9 cellular contexts compared by ENCODE assay signal in genomic region chr5:172144291-172144815, GRCh38. TPM values are rescaled to one million over a fixed set of nuclear protein-coding genes. Genes with fewer than 3 reads are reported as not detected.
A peak's percentile ranks its signal among the peaks of the same experiment; 100 is the strongest.
DNase-seq lines count a peak whose midpoint lies in the region; ATAC-seq and TF ChIP-seq lines count a peak whose summit lies in the region.
"Had no signal": no experiment of that assay in that cellular context is flagged by ENCODE, and none has a peak within 500 bp of the region (broad histone marks: within the 10 kb centered on the region; RNA-seq: fewer than 3 reads in every experiment).

No MANE protein-coding gene starts in this region.

- H3K9me3 ChIP-seq in ovary, result no peaks in the 10 kb centered on the region

- TF ChIP-seq CTCF in activated B cell treated with CpG ODN at 0.5 μM for 24 hours (IDR thresholded peaks at IDR 0.05) (no peak), ovary (IDR thresholded peaks at IDR 0.05) (no peak), coronary artery (IDR thresholded peaks at IDR 0.05) (no peak)

- TF ChIP-seq EP300 in ovary (IDR thresholded peaks at IDR 0.05), result no peak

- H3K36me3 ChIP-seq in ovary, result no peaks in the 10 kb centered on the region

- no peaks in the 10 kb centered on the region for H3K4me1 ChIP-seq in ovary (ENCODE audit: insufficient read depth)

- H3K27me3 ChIP-seq in ovary, result no peaks in the 10 kb centered on the region

- TF ChIP-seq POLR2A in ovary (IDR thresholded peaks at IDR 0.05), result no peak

- DNase-seq in CD1c-positive myeloid dendritic cell (ENCODE audit: extremely low spot score), result peak; percentile 26
- no peak for DNase-seq in activated B cell treated with CpG ODN at 0.5 μM for 24 hours
- DNase-seq in left kidney (ENCODE audit: low read depth, low spot score), result peak; percentile 39
- DNase-seq in NOMO-1 treated with dmso at 0.1 percent for 144 hours (lab: John Stamatoyannopoulos, UW; ENCODE audit: unreplicated experiment), result no peak
- DNase-seq in ovary, result no peak
- DNase-seq in activated CD4-positive, alpha-beta T cell treated with anti-CD3 and anti-CD28 coated beads for 48 hours, result no peak
- DNase-seq in coronary artery (ENCODE audit: low spot score), result no peak

- H3K4me1 Mint-ChIP-seq in activated B cell treated with CpG ODN at 0.5 μM for 24 hours, result peaks cover 73% of the 10 kb centered on the region

- H3K27ac Mint-ChIP-seq in activated B cell treated with CpG ODN at 0.5 μM for 24 hours, result peak overlapping the region; percentile 85

- no peaks in the 10 kb centered on the region for H3K9me3 Mint-ChIP-seq in activated B cell treated with CpG ODN at 0.5 μM for 24 hours

- H3K27ac ChIP-seq in ovary (no peak overlapping the region), coronary artery (peak overlapping the region in 1 of 2 donors; percentile 31)

- peaks cover 62% of the 10 kb centered on the region for H3K36me3 Mint-ChIP-seq in activated B cell treated with CpG ODN at 0.5 μM for 24 hours (ENCODE audit: low read depth)

- WGBS in ovary, 3 donors, result 44 to 64% (median 59%) methylated on average over 10 of the region's 10 CpGs

- ATAC-seq in GM21619 (IDR thresholded peaks at IDR 0.05; ENCODE audit: unreplicated experiment), result peak; percentile 74
- peak; percentile 92 for ATAC-seq in activated B cell treated with CpG ODN at 0.5 μM for 24 hours (ENCODE audit: low read depth)

- H3K4me3 Mint-ChIP-seq in activated B cell treated with CpG ODN at 0.5 μM for 24 hours, result peak overlapping the region; percentile 7

- POLR2A ChIA-PET in activated B cell treated with CpG ODN at 0.5 μM for 24 hours (lab: Charles Lee), result interaction anchor here (0.5 to 1.6 kb wide), 8 partner anchors 8 to 44 kb away, joined by 3 to 10 read pairs (median 5); partner anchors contain the start of gene STK10

- H3K4me3 ChIP-seq in ovary, result no peak overlapping the region
- no peak overlapping the region for H3K4me3 ChIP-seq in coronary artery

- intact Hi-C loops in activated B cell treated with CpG ODN at 0.5 μM for 24 hours (cut with micrococcal nuclease) (loop anchor here (1.0 to 2.0 kb wide), 4 partner anchors 9 to 44 kb away; partner anchors contain the start of gene STK10), ovary (cut with DNase I) (no loop called here)

- no peaks in the 10 kb centered on the region for H3K27me3 Mint-ChIP-seq in activated B cell treated with CpG ODN at 0.5 μM for 24 hours

- CTCF ChIA-PET in activated B cell treated with CpG ODN at 0.5 μM for 24 hours (lab: Charles Lee), result interaction anchor here (1.3 kb wide), 1 partner anchor 44 kb away, joined by 3 read pairs; the partner anchor contains the start of gene STK10

RNA-seq across cellular contexts. Expression of gene STK10, which starts 43.7 kb away (rescaled TPM):
- 233 and 276 TPM in 2 replicates for total RNA-seq in activated B cell treated with CpG ODN at 0.5 μM for 24 hours
- 10 to 100 TPM in 4 of 7 donors, 1 to 10 TPM in 3; 7.6 to 15.5 (median 10.0) TPM for total RNA-seq in ovary
- polyA plus RNA-seq in ovary, result 1 to 10 TPM; 5.4 to 8.9 TPM

RNA-seq across cellular contexts. Expression of gene EFCAB9, which starts 49.6 kb away (rescaled TPM):
- total RNA-seq in activated B cell treated with CpG ODN at 0.5 μM for 24 hours (not detected in 2 replicates), ovary (not detected)
- polyA plus RNA-seq in ovary, result not detected
- total RNA-seq: pulmonary artery endothelial cell had no signal

Comparison
In these comparisons a context has a peak if more than half of its experiments do, and no peak if none do; other contexts are left out.
1. DNase-seq: peak in CD1c-positive myeloid dendritic cell (single experiment) and left kidney (single experiment); none in activated B cell treated with CpG ODN at 0.5 μM for 24 hours (single experiment), NOMO-1 treated with dmso at 0.1 percent for 144 hours (single experiment), ovary (0 of 5), activated CD4-positive, alpha-beta T cell treated with anti-CD3 and anti-CD28 coated beads for 48 hours (single experiment) and coronary artery (single experiment).
2. RNA of gene STK10, which starts 43.7 kb away (total RNA-seq): 233 to 276 TPM in activated B cell treated with CpG ODN at 0.5 μM for 24 hours; 7.6 to 15.5 TPM in ovary; every median in the first group is over 10 times any median in the second.